Comparison of ENCODE assay signal across 1 cellular context in the genomic region with DNA sequence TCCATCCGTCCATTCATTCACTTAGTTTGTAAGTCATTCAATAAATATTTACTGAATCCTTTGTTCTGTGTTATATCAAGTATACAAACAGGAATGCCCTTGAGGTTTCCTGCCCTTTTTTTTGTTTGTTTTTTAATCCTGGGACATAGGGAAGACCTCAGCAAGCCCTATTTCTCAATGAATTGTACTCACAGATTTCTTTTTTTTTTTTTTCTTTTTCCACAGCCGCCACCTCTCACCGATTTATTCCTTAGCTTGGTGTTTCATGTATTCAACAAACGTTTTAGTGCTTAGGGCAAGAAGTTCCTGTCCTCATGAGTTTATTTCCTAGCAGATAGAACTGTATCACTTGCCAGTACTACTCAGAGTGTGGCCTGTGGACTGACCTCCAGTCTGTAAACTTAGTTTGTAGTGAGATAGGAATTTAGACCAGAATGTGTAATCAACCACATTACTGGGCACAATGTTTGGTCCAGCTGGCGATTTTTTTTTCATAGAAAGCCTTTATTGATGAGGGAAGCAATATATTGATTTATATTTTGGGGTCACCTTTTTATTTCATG.
A peak's percentile ranks its signal among the peaks of the same experiment; 100 is the strongest.
TF ChIP-seq lines count a peak whose summit lies in the region.

No MANE protein-coding gene starts in this region.

TF ChIP-seq in HepG2, 621 proteins besides CTCF, POLR2A, EP300 and RAD21 (continued from another document):
- peak; percentile 78 for TF ChIP-seq FOXP4 (CRISPR knock-in tag; IDR thresholded peaks at IDR 0.05)
- peak; percentile 68 for TF ChIP-seq ZNF264 (CRISPR knock-in tag; IDR thresholded peaks at IDR 0.05)
- no peak for TF ChIP-seq ZFP36 (IDR thresholded peaks at IDR 0.05; ENCODE audit: borderline replicate concordance, low read depth, low read length, partially characterized antibody)
- no peak for TF ChIP-seq AFF4 (CRISPR knock-in tag; IDR thresholded peaks at IDR 0.05)
- TF ChIP-seq ZNF510 (CRISPR knock-in tag; IDR thresholded peaks at IDR 0.05; ENCODE audit: low read depth), result no peak
- TF ChIP-seq, protein P1, sequence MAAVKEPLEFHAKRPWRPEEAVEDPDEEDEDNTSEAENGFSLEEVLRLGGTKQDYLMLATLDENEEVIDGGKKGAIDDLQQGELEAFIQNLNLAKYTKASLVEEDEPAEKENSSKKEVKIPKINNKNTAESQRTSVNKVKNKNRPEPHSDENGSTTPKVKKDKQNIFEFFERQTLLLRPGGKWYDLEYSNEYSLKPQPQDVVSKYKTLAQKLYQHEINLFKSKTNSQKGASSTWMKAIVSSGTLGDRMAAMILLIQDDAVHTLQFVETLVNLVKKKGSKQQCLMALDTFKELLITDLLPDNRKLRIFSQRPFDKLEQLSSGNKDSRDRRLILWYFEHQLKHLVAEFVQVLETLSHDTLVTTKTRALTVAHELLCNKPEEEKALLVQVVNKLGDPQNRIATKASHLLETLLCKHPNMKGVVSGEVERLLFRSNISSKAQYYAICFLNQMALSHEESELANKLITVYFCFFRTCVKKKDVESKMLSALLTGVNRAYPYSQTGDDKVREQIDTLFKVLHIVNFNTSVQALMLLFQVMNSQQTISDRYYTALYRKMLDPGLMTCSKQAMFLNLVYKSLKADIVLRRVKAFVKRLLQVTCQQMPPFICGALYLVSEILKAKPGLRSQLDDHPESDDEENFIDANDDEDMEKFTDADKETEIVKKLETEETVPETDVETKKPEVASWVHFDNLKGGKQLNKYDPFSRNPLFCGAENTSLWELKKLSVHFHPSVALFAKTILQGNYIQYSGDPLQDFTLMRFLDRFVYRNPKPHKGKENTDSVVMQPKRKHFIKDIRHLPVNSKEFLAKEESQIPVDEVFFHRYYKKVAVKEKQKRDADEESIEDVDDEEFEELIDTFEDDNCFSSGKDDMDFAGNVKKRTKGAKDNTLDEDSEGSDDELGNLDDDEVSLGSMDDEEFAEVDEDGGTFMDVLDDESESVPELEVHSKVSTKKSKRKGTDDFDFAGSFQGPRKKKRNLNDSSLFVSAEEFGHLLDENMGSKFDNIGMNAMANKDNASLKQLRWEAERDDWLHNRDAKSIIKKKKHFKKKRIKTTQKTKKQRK (IDR thresholded peaks at IDR 0.05; ENCODE audit: low read length), result no peak
- no peak for TF ChIP-seq ZNF10 (CRISPR knock-in tag; IDR thresholded peaks at IDR 0.05; ENCODE audit: borderline replicate concordance, low read depth)
- TF ChIP-seq HDAC2 (CRISPR knock-in tag; IDR thresholded peaks at IDR 0.05), result peak; percentile 34; the same call in 1 of the 2 replicates
- TF ChIP-seq ZNF232 (CRISPR knock-in tag; IDR thresholded peaks at IDR 0.05; ENCODE audit: borderline replicate concordance), result no peak
